ENCODE assay signal across 9 cellular contexts in the genomic region with DNA sequence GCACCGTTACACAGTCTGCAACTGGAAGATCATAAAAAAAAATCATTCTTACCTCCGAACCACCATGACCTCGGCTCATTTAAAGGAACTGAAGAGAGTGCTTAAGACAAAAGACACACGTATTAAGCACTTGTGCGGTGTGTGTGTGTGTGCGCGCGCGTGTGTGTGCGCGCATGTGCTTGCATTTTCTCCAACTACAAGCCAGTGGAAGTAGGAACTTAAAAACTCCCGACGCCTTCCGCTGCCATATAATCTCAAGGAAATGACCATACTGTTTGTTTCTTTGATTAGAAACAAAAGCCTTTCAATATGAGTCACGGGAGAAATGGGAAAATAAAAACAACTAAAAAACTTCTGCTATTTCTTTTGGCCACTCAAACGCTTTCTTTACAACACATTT. TPM values are rescaled to one million over a fixed set of nuclear protein-coding genes. Genes with fewer than 3 reads are reported as not detected.
A peak's percentile ranks its signal among the peaks of the same experiment; 100 is the strongest.
DNase-seq lines count a peak whose midpoint lies in the region; ATAC-seq, FAIRE-seq and TF ChIP-seq lines count a peak whose summit lies in the region.
"Had no signal": no experiment of that assay in that cellular context is flagged by ENCODE, and none has a peak within 500 bp of the region (broad histone marks: within the 10 kb centered on the region; RNA-seq: fewer than 3 reads in every experiment).

No MANE protein-coding gene starts in this region.

- no peak for ATAC-seq in activated T-cell treated with anti-CD3 and anti-CD28 coated beads, Interleukin-2, amount 50 U/mL, for 4 hours
- ATAC-seq in activated naive CD8-positive, alpha-beta T cell treated with anti-CD3 and anti-CD28 coated beads, Interleukin-2, amount 10 ng/mL, durations not matched to agents 7 days and 5 days (ENCODE audit: low read depth) = no peak
- peak; percentile 79 for ATAC-seq in left lung

- intact Hi-C loops in left lung (cut with DNase I) = no loop called here

- DNase-seq in activated T-cell treated with anti-CD3 and anti-CD28 coated beads, Interleukin-2, amount 50 U/mL, for 4 hours = no peak
- no peak for DNase-seq in activated T-cell treated with anti-CD3 and anti-CD28 coated beads for 4 hours
- no peak for DNase-seq in activated naive CD8-positive, alpha-beta T cell treated with anti-CD3 and anti-CD28 coated beads, Interleukin-2, amount 10 ng/mL, durations not matched to agents 7 days and 5 days
- peak; percentile 52 to 85 for DNase-seq in left lung
- DNase-seq in tibial nerve (ENCODE audit: low spot score in 2 of 2) = no peak
- DNase-seq in HuH-7 (ENCODE audit: low spot score) = no peak
- DNase-seq in NCI-H1436 treated with DMSO at 0.1 percent for 48 hours (lab: John Stamatoyannopoulos, UW) = no peak
- no peak for DNase-seq in H54 (ENCODE audit: insufficient read length, low spot score)
- DNase-seq: NCI-H2171 had no signal

- TF ChIP-seq EP300 in tibial nerve (IDR thresholded peaks at IDR 0.05) = peak in 1 of 2 donors; percentile 63

- WGBS in tibial nerve, 2 donors = 49 to 54% methylated on average over 16 of the region's 16 CpGs

- H3K27ac ChIP-seq in left lung = peak overlapping the region; percentile 61 to 84
- H3K27ac ChIP-seq in tibial nerve = peak overlapping the region in 3 of 4 donors; percentile 13 to 65 (median 42)

- H3K36me3 ChIP-seq in left lung = no peaks in the 10 kb centered on the region
- no peaks in the 10 kb centered on the region for H3K36me3 ChIP-seq in tibial nerve

- no peaks in the 10 kb centered on the region for H3K27me3 ChIP-seq in left lung
- no peaks in the 10 kb centered on the region for H3K27me3 ChIP-seq in tibial nerve

- peak overlapping the region; percentile 47 for H3K4me3 Mint-ChIP-seq in activated T-cell treated with anti-CD3 and anti-CD28 coated beads, Interleukin-2, amount 50 U/mL, for 4 hours
- H3K4me3 Mint-ChIP-seq in activated naive CD8-positive, alpha-beta T cell treated with anti-CD3 and anti-CD28 coated beads, Interleukin-2, amount 10 ng/mL, durations not matched to agents 7 days and 5 days = peak overlapping the region; percentile 60

- no peaks in the 10 kb centered on the region for H3K36me3 Mint-ChIP-seq in activated T-cell treated with anti-CD3 and anti-CD28 coated beads, Interleukin-2, amount 50 U/mL, for 4 hours (ENCODE audit: insufficient read depth)
- H3K36me3 Mint-ChIP-seq in activated naive CD8-positive, alpha-beta T cell treated with anti-CD3 and anti-CD28 coated beads, Interleukin-2, amount 10 ng/mL, durations not matched to agents 7 days and 5 days = no peaks in the 10 kb centered on the region

- H3K27ac Mint-ChIP-seq in activated naive CD8-positive, alpha-beta T cell treated with anti-CD3 and anti-CD28 coated beads, Interleukin-2, amount 10 ng/mL, durations not matched to agents 7 days and 5 days = no peak overlapping the region

- peaks cover 14% of the 10 kb centered on the region for H3K4me1 Mint-ChIP-seq in activated T-cell treated with anti-CD3 and anti-CD28 coated beads, Interleukin-2, amount 50 U/mL, for 4 hours (ENCODE audit: low read depth)
- H3K4me1 Mint-ChIP-seq in activated naive CD8-positive, alpha-beta T cell treated with anti-CD3 and anti-CD28 coated beads, Interleukin-2, amount 10 ng/mL, durations not matched to agents 7 days and 5 days = peaks cover 13% of the 10 kb centered on the region

- H3K4me3 ChIP-seq in left lung (peak overlapping the region; percentile 13 to 35), tibial nerve (peak overlapping the region in 1 of 4 donors; percentile 42)

- peaks cover 16% of the 10 kb centered on the region for H3K27me3 Mint-ChIP-seq in activated T-cell treated with anti-CD3 and anti-CD28 coated beads, Interleukin-2, amount 50 U/mL, for 4 hours (ENCODE audit: low read depth)
- peaks cover 41% of the 10 kb centered on the region for H3K27me3 Mint-ChIP-seq in activated naive CD8-positive, alpha-beta T cell treated with anti-CD3 and anti-CD28 coated beads, Interleukin-2, amount 10 ng/mL, durations not matched to agents 7 days and 5 days

- no peak for TF ChIP-seq POLR2A in tibial nerve (IDR thresholded peaks at IDR 0.05)
- TF ChIP-seq POLR2A in H54 (IDR thresholded peaks at IDR 0.05; ENCODE audit: low read depth, low read length) = no peak

- H3K4me1 ChIP-seq in left lung (peaks cover 9 to 51% of the 10 kb centered on the region in 2 donors), tibial nerve (peaks cover 0 to 24% (median 0%) of the 10 kb centered on the region in 4 donors)

- no peak for FAIRE-seq in H54 (lab: Jason Lieb, UNC)

- H3K9me3 ChIP-seq in left lung = no peaks in the 10 kb centered on the region
- no peaks in the 10 kb centered on the region for H3K9me3 ChIP-seq in tibial nerve

- H3K9me3 Mint-ChIP-seq in activated T-cell treated with anti-CD3 and anti-CD28 coated beads, Interleukin-2, amount 50 U/mL, for 4 hours = no peaks in the 10 kb centered on the region
- H3K9me3 Mint-ChIP-seq in activated naive CD8-positive, alpha-beta T cell treated with anti-CD3 and anti-CD28 coated beads, Interleukin-2, amount 10 ng/mL, durations not matched to agents 7 days and 5 days = no peaks in the 10 kb centered on the region

- POLR2A ChIA-PET in activated naive CD8-positive, alpha-beta T cell treated with anti-CD3 and anti-CD28 coated beads, Interleukin-2, amount 10 ng/mL, durations not matched to agents 7 days and 5 days (lab: Charles Lee) = no interaction called here

- no peak for TF ChIP-seq CTCF in left lung (IDR thresholded peaks at IDR 0.05)
- TF ChIP-seq CTCF in tibial nerve (IDR thresholded peaks at IDR 0.05) = no peak

RNA-seq across cellular contexts. Expression of a gene that starts 32.4 kb away (rescaled TPM):
- total RNA-seq in activated T-cell treated with anti-CD3 and anti-CD28 coated beads, Interleukin-2, amount 50 U/mL, for 4 hours = 10 to 100 TPM; 16.3 to 24.6 (median 23.6) TPM
- 1 to 10 TPM; 8.3 to 8.9 TPM for total RNA-seq in activated naive CD8-positive, alpha-beta T cell treated with anti-CD3 and anti-CD28 coated beads, Interleukin-2, amount 10 ng/mL, durations not matched to agents 7 days and 5 days
- 10 to 100 TPM; 49.0 to 70.6 TPM for total RNA-seq in left lung
- 10 to 100 TPM; 41.7 to 62.1 (median 56.1) TPM for total RNA-seq in tibial nerve

Comparison
In these comparisons a context has a peak if more than half of its experiments do, and no peak if none do; other contexts are left out.
1. DNase-seq: peak in left lung (2 of 2); none in activated T-cell treated with anti-CD3 and anti-CD28 coated beads, Interleukin-2, amount 50 U/mL, for 4 hours (single experiment), activated T-cell treated with anti-CD3 and anti-CD28 coated beads for 4 hours (single experiment), activated naive CD8-positive, alpha-beta T cell treated with anti-CD3 and anti-CD28 coated beads, Interleukin-2, amount 10 ng/mL, durations not matched to agents 7 days and 5 days (single experiment), tibial nerve (0 of 2), HuH-7 (single experiment), NCI-H1436 treated with DMSO at 0.1 percent for 48 hours (single experiment) and H54 (single experiment).